In the genomic region with DNA sequence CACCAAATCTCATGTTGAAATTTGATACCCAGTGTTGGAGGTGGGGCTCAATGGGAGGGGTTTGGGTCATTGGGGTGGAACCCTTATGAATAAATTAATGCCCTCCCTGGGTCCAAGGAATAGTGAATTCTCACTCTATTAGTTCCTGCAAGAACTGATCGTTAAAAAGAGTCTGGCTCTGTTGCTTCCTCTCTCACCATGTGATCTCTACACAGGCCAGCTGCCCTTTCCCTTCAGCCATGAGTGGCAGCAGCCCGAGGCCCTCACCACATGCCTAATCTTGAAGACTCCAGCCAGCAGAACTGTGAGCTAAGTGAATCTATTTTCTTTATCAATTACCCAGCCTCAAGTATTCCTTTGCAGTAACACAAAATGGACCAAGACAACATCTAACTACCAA, we compare ENCODE assay signal across 17 cellular contexts.
"Had no signal": no experiment of that assay in that cellular context is flagged by ENCODE, and none has a peak within 500 bp of the region (broad histone marks: within the 10 kb centered on the region; RNA-seq: fewer than 3 reads in every experiment).

No MANE protein-coding gene starts in this region.

- H3K27me3 Mint-ChIP-seq: stimulated activated naive CD8-positive, alpha-beta T cell treated with anti-CD3 and anti-CD28 coated beads, Interleukin-15, amount 100 ng/mL, for 72 hours had no signal

- H3K4me1 Mint-ChIP-seq: activated T-helper 17 cell treated with anti-CD3 and anti-CD28 coated beads, Interleukin-2, amount 50 U/mL, for 72 hours; naive B cell; stimulated activated naive CD8-positive, alpha-beta T cell treated with anti-CD3 and anti-CD28 coated beads, Interleukin-15, amount 100 ng/mL, for 72 hours had no signal

- H3K9me3 Mint-ChIP-seq: activated naive CD4-positive, alpha-beta T cell treated with anti-CD3 and anti-CD28 coated beads for 36 hours; activated naive CD8-positive, alpha-beta T cell treated with anti-CD3 and anti-CD28 coated beads, Interleukin-2, amount 50 U/mL, for 24 hours; activated T-helper 17 cell treated with anti-CD3 and anti-CD28 coated beads, Interleukin-2, amount 50 U/mL, for 72 hours; effector memory CD8-positive, alpha-beta T cell; stimulated activated naive CD8-positive, alpha-beta T cell treated with anti-CD3 and anti-CD28 coated beads, Interleukin-15, amount 100 ng/mL, for 72 hours; T-helper 2 cell treated with Interferon-gamma antibody and Interleukin-4, amounts not matched to agents 5 μg/mL and 100 μg/mL, for 36 hours had no signal

- H3K4me3 Mint-ChIP-seq: activated naive CD4-positive, alpha-beta T cell treated with anti-CD3 and anti-CD28 coated beads for 36 hours; activated naive CD8-positive, alpha-beta T cell treated with anti-CD3 and anti-CD28 coated beads, Interleukin-2, amount 50 U/mL, for 24 hours; activated T-helper 17 cell treated with anti-CD3 and anti-CD28 coated beads, Interleukin-2, amount 50 U/mL, for 72 hours; effector memory CD8-positive, alpha-beta T cell; naive B cell; stimulated activated naive CD8-positive, alpha-beta T cell treated with anti-CD3 and anti-CD28 coated beads, Interleukin-15, amount 100 ng/mL, for 72 hours; T-helper 2 cell treated with Interferon-gamma antibody and Interleukin-4, amounts not matched to agents 5 μg/mL and 100 μg/mL, for 36 hours had no signal

- ATAC-seq: activated naive CD8-positive, alpha-beta T cell treated with anti-CD3 and anti-CD28 coated beads, Interleukin-2, amount 50 U/mL, for 24 hours; activated T-helper 17 cell treated with anti-CD3 and anti-CD28 coated beads, Interleukin-2, amount 50 U/mL, for 72 hours; effector memory CD8-positive, alpha-beta T cell; gastrocnemius medialis; sciatic nerve; stimulated activated naive CD8-positive, alpha-beta T cell treated with anti-CD3 and anti-CD28 coated beads, Interleukin-15, amount 100 ng/mL, for 72 hours had no signal

- H3K36me3 Mint-ChIP-seq: naive B cell had no signal

- DNase-seq: activated CD4-positive, alpha-beta T cell treated with anti-CD3 and anti-CD28 coated beads for 1 hour; activated CD4-positive, alpha-beta T cell treated with anti-CD3 and anti-CD28 coated beads, Interleukin-2, amount 50 U/mL, for 48 hours; activated naive CD4-positive, alpha-beta T cell treated with anti-CD3 and anti-CD28 coated beads for 36 hours; activated naive CD8-positive, alpha-beta T cell treated with anti-CD3 and anti-CD28 coated beads, Interleukin-2, amount 50 U/mL, for 24 hours; dermis blood vessel endothelial cell; effector memory CD8-positive, alpha-beta T cell; gastrocnemius medialis; islet precursor cell; mammary epithelial cell; naive B cell; ovary; spleen; stimulated activated naive CD8-positive, alpha-beta T cell treated with anti-CD3 and anti-CD28 coated beads, Interleukin-15, amount 100 ng/mL, for 72 hours; upper lobe of left lung had no signal

- H3K27ac Mint-ChIP-seq: activated naive CD4-positive, alpha-beta T cell treated with anti-CD3 and anti-CD28 coated beads for 36 hours; activated naive CD8-positive, alpha-beta T cell treated with anti-CD3 and anti-CD28 coated beads, Interleukin-2, amount 50 U/mL, for 24 hours; activated T-helper 17 cell treated with anti-CD3 and anti-CD28 coated beads, Interleukin-2, amount 50 U/mL, for 72 hours; effector memory CD8-positive, alpha-beta T cell; stimulated activated naive CD8-positive, alpha-beta T cell treated with anti-CD3 and anti-CD28 coated beads, Interleukin-15, amount 100 ng/mL, for 72 hours; T-helper 2 cell treated with Interferon-gamma antibody and Interleukin-4, amounts not matched to agents 5 μg/mL and 100 μg/mL, for 36 hours had no signal
